In genomic region chr10:110138197-110138812, GRCh38 we compare ENCODE assay signal across 1 cellular context.
TF ChIP-seq lines count a peak whose summit lies in the region.

No MANE protein-coding gene starts in this region.

TF ChIP-seq in GM23338, 12 proteins besides CTCF, POLR2A, EP300 and RAD21 (continued from another document):
- TF ChIP-seq CREB1 (CRISPR knock-in tag; IDR thresholded peaks at IDR 0.05; ENCODE audit: low read depth) = no peak
- no peak for TF ChIP-seq ZNF114 (CRISPR knock-in tag; IDR thresholded peaks at IDR 0.05)
- TF ChIP-seq EZH2 (IDR thresholded peaks at IDR 0.05; ENCODE audit: low read depth, unreplicated experiment) = no peak
